Comparison of ENCODE assay signal across 18 cellular contexts in genomic region chr1:3124246-3124645, GRCh38. TPM values are rescaled to one million over a fixed set of nuclear protein-coding genes. Genes with fewer than 3 reads are reported as not detected.
A peak's percentile ranks its signal among the peaks of the same experiment; 100 is the strongest.
DNase-seq lines count a peak whose midpoint lies in the region; ATAC-seq and TF ChIP-seq lines count a peak whose summit lies in the region.
"Had no signal": no experiment of that assay in that cellular context is flagged by ENCODE, and none has a peak within 500 bp of the region (broad histone marks: within the 10 kb centered on the region; RNA-seq: fewer than 3 reads in every experiment).

No MANE protein-coding gene starts in this region.

- no peak overlapping the region for H3K4me3 Mint-ChIP-seq in neural crest cell
- H3K4me3 Mint-ChIP-seq: CD8-positive, alpha-beta memory T cell; HFFc6 had no signal

- H2AFZ ChIP-seq in Karpas-422 (ENCODE audit: low read length), result no peak overlapping the region

- peaks cover 65% of the 10 kb centered on the region for H3K4me1 Mint-ChIP-seq in neural crest cell
- H3K4me1 Mint-ChIP-seq: CD8-positive, alpha-beta memory T cell had no signal

- H3K27ac ChIP-seq in left ventricle myocardium inferior (replicated peaks) (peak overlapping the region; percentile 27), coronary artery (peak overlapping the region; percentile 90 to 91), tibial nerve (peak overlapping the region; percentile 58 to 94 (median 74)), Karpas-422 (ENCODE audit: low read length) (no peak overlapping the region)
- H3K27ac ChIP-seq: BLaER1 had no signal

- H3K9me3 ChIP-seq in left ventricle myocardium inferior (replicated peaks), result no peaks in the 10 kb centered on the region
- no peaks in the 10 kb centered on the region for H3K9me3 ChIP-seq in tibial nerve
- no peaks in the 10 kb centered on the region for H3K9me3 ChIP-seq in Karpas-422 (ENCODE audit: low read length)
- H3K9me3 ChIP-seq: BLaER1, Caco-2 had no signal

- peak overlapping the region; percentile 78 for H3K27ac Mint-ChIP-seq in neural crest cell (ENCODE audit: unreplicated experiment)
- H3K27ac Mint-ChIP-seq: CD8-positive, alpha-beta memory T cell; HFFc6 had no signal

- H3K4me3 ChIP-seq in left ventricle myocardium inferior, result no peak overlapping the region
- H3K4me3 ChIP-seq in coronary artery, result no peak overlapping the region
- H3K4me3 ChIP-seq in tibial nerve, result no peak overlapping the region
- H3K4me3 ChIP-seq in Karpas-422 (ENCODE audit: low read length), result no peak overlapping the region
- H3K4me3 ChIP-seq: BLaER1 had no signal

- peaks cover 2% of the 10 kb centered on the region for H3K27me3 Mint-ChIP-seq in neural crest cell (ENCODE audit: low read depth)
- H3K27me3 Mint-ChIP-seq: CD8-positive, alpha-beta memory T cell had no signal

- H3K79me2 ChIP-seq in Karpas-422 (ENCODE audit: low read length), result no peaks in the 10 kb centered on the region

- DNase-seq in left ventricle myocardium inferior (no peak), left ventricle myocardium superior (no peak), coronary artery (ENCODE audit: low spot score) (no peak), neural crest cell (ENCODE audit: low read depth, low spot score) (no peak), tibial nerve (ENCODE audit: low spot score in 2 of 2) (no peak), NCI-H146 (lab: John Stamatoyannopoulos, UW) (no peak), Karpas-422 (no peak), dermis blood vessel endothelial cell (no peak)
- DNase-seq: 8988T; AML-193; Caco-2; CD8-positive, alpha-beta memory T cell; DND-41; GDM1; HCEC 1CT; HFFc6 had no signal

- TF ChIP-seq POLR2A in tibial nerve (IDR thresholded peaks at IDR 0.05), result no peak

- no peak for TF ChIP-seq CTCF in left ventricle myocardium inferior (IDR thresholded peaks at IDR 0.05; ENCODE audit: borderline replicate concordance)
- no peak for TF ChIP-seq CTCF in coronary artery (IDR thresholded peaks at IDR 0.05)
- no peak for TF ChIP-seq CTCF in neural crest cell (conservative IDR thresholded peaks at IDR 0.05)
- TF ChIP-seq CTCF in tibial nerve (IDR thresholded peaks at IDR 0.05), result no peak

- H3K9ac ChIP-seq in Karpas-422 (ENCODE audit: low read length), result no peak overlapping the region
- H3K9ac ChIP-seq: BLaER1 had no signal

- H3K4me1 ChIP-seq in left ventricle myocardium inferior (peaks cover 85% of the 10 kb centered on the region), tibial nerve (peaks cover 0 to 97% (median 38%) of the 10 kb centered on the region in 4 donors), Karpas-422 (ENCODE audit: low read length) (no peaks in the 10 kb centered on the region)
- H3K4me1 ChIP-seq: Caco-2 had no signal

- H3K36me3 Mint-ChIP-seq in neural crest cell (ENCODE audit: low read depth), result no peaks in the 10 kb centered on the region
- H3K36me3 Mint-ChIP-seq: CD8-positive, alpha-beta memory T cell had no signal

- no peak for ATAC-seq in left ventricle myocardium superior

- peaks cover 9% of the 10 kb centered on the region for H3K27me3 ChIP-seq in left ventricle myocardium inferior (ENCODE audit: low read depth)
- H3K27me3 ChIP-seq in tibial nerve, result no peaks in the 10 kb centered on the region
- H3K27me3 ChIP-seq in Karpas-422 (ENCODE audit: low read length), result no peaks in the 10 kb centered on the region

- TF ChIP-seq EP300 in tibial nerve (IDR thresholded peaks at IDR 0.05), result no peak

- H3K9me3 Mint-ChIP-seq in neural crest cell, result no peaks in the 10 kb centered on the region

- no peaks in the 10 kb centered on the region for H3K9me2 ChIP-seq in Karpas-422 (replicated peaks; ENCODE audit: insufficient read depth, low read length)

- intact Hi-C loops in left ventricle myocardium inferior (cut with micrococcal nuclease), result no loop called here
- intact Hi-C loops in left ventricle myocardium superior (cut with micrococcal nuclease), result no loop called here

- H3K36me3 ChIP-seq in left ventricle myocardium inferior (no peaks in the 10 kb centered on the region), tibial nerve (no peaks in the 10 kb centered on the region), Karpas-422 (ENCODE audit: insufficient read depth, low read length) (no peaks in the 10 kb centered on the region)
- H3K36me3 ChIP-seq: BLaER1 had no signal

- H4K20me1 ChIP-seq in Karpas-422 (ENCODE audit: insufficient read depth, low read depth, low read length), result no peaks in the 10 kb centered on the region
- H4K20me1 ChIP-seq: BLaER1 had no signal

- WGBS in tibial nerve, 2 donors, result 88 to 93% methylated on average over 3 of the region's 3 CpGs

- no peak overlapping the region for H3K4me2 ChIP-seq in Karpas-422 (ENCODE audit: low read depth, low read length, poor library complexity, severe bottlenecking)
- H3K4me2 ChIP-seq: BLaER1 had no signal

RNA-seq across cellular contexts. Expression of gene PRDM16, which starts 55.2 kb away (rescaled TPM):
- total RNA-seq in left ventricle myocardium inferior (16.6 TPM), left ventricle myocardium superior (17.7 TPM), neural crest cell (11.7 and 13.2 TPM in 2 replicates), tibial nerve (10 to 100 TPM in 3 of 4 donors, 1 to 10 TPM in 1; 5.9 to 41.7 (median 11.2) TPM), dermis blood vessel endothelial cell (not detected in 2 replicates)
- not detected in 2 replicates for total RNA-seq in Karpas-422 (2014; rRNA removed; shearing (Covaris generic); ENCODE audit: low replicate concordance)
- total RNA-seq: CD8-positive, alpha-beta memory T cell; HFFc6; HT1080 had no signal
